Comparison of ENCODE assay signal across 24 cellular contexts in genomic region chr11:64290352-64290751, GRCh38. TPM values are rescaled to one million over a fixed set of nuclear protein-coding genes. Genes with fewer than 3 reads are reported as not detected.
DNase-seq lines count a peak whose midpoint lies in the region; ATAC-seq lines count a peak whose summit lies in the region.
"Had no signal": no experiment of that assay in that cellular context is flagged by ENCODE, and none has a peak within 500 bp of the region (broad histone marks: within the 10 kb centered on the region; RNA-seq: fewer than 3 reads in every experiment).

No MANE protein-coding gene starts in this region.

- H3K4me3 Mint-ChIP-seq in activated CD4-positive, alpha-beta T cell treated with anti-CD3 and anti-CD28 coated beads, Interleukin-2, amount 10 ng/mL, durations not matched to agents 24 days and 14 days: peak overlapping the region; percentile 74
- H3K4me3 Mint-ChIP-seq in activated T-helper 1 cell treated with anti-CD3 and anti-CD28 coated beads, Interleukin-12 subunit alpha, Interleukin-12 subunit beta, Interleukin-2, Interleukin-4 antibody, amounts not matched to agents 30 ng/mL and 10 ng/mL and 1 ng/mL, durations not matched to agents 14 hours and 24 hours and 36 hours: peak overlapping the region; percentile 65
- peak overlapping the region; percentile 71 for H3K4me3 Mint-ChIP-seq in stimulated activated effector memory CD8-positive, alpha-beta T cell treated with anti-CD3 and anti-CD28 coated beads, Interleukin-12 subunit alpha, Interleukin-12 subunit beta, amount 100 ng/mL, for 72 hours

- DNase-seq in activated CD4-positive, alpha-beta T cell treated with anti-CD3 and anti-CD28 coated beads, Interleukin-2, amount 10 ng/mL, durations not matched to agents 24 days and 14 days: no peak
- no peak for DNase-seq in activated CD4-positive, alpha-beta T cell treated with anti-CD3 and anti-CD28 coated beads for 48 hours
- no peak for DNase-seq in activated T-helper 1 cell treated with anti-CD3 and anti-CD28 coated beads, Interleukin-12 subunit alpha, Interleukin-12 subunit beta, Interleukin-2, Interleukin-4 antibody, amounts not matched to agents 30 ng/mL and 10 ng/mL and 1 ng/mL, durations not matched to agents 14 hours and 24 hours and 36 hours (ENCODE audit: low spot score)
- DNase-seq in medulla oblongata (ENCODE audit: extremely low spot score) (peak; percentile 23), superior temporal gyrus (ENCODE audit: extremely low spot score) (no peak)
- DNase-seq in stimulated activated effector memory CD8-positive, alpha-beta T cell treated with anti-CD3 and anti-CD28 coated beads, Interleukin-12 subunit alpha, Interleukin-12 subunit beta, amount 100 ng/mL, for 72 hours (ENCODE audit: low spot score in 2 of 2): no peak
- DNase-seq: activated CD4-positive, alpha-beta T cell treated with anti-CD3 and anti-CD28 coated beads for 4 hours; activated CD8-positive, alpha-beta memory T cell treated with anti-CD3 and anti-CD28 coated beads, Interleukin-2, amount 50 U/mL, for 4 hours; activated gamma-delta T cell treated with Interleukin-2 at 50 U/mL for 16 hours; anterior cingulate cortex; effector CD4-positive, alpha-beta T cell; GM23248; left cardiac atrium; mesendoderm; MG63; NCI-H146; NCI-H2171; NCI-H526 treated with DMSO at 0.1 percent for 48 hours; stimulated activated CD4-positive, alpha-beta T cell treated with anti-CD3 and anti-CD28 coated beads, Interleukin-4, amount 100 ng/mL, for 4 hours had no signal

- ATAC-seq in stimulated activated effector memory CD8-positive, alpha-beta T cell treated with anti-CD3 and anti-CD28 coated beads, Interleukin-12 subunit alpha, Interleukin-12 subunit beta, amount 100 ng/mL, for 72 hours: no peak
- ATAC-seq in GM21619 (IDR thresholded peaks at IDR 0.05; ENCODE audit: unreplicated experiment): no peak
- no peak for ATAC-seq in GM18873 (IDR thresholded peaks at IDR 0.05; ENCODE audit: low FRiP score, unreplicated experiment)
- ATAC-seq: left cardiac atrium had no signal

- H3K36me3 Mint-ChIP-seq in activated CD4-positive, alpha-beta T cell treated with anti-CD3 and anti-CD28 coated beads, Interleukin-2, amount 10 ng/mL, durations not matched to agents 24 days and 14 days (ENCODE audit: low read depth): peaks cover 8% of the 10 kb centered on the region
- peaks cover 5% of the 10 kb centered on the region for H3K36me3 Mint-ChIP-seq in activated T-helper 1 cell treated with anti-CD3 and anti-CD28 coated beads, Interleukin-12 subunit alpha, Interleukin-12 subunit beta, Interleukin-2, Interleukin-4 antibody, amounts not matched to agents 30 ng/mL and 10 ng/mL and 1 ng/mL, durations not matched to agents 14 hours and 24 hours and 36 hours (ENCODE audit: low read depth)
- H3K36me3 Mint-ChIP-seq in stimulated activated effector memory CD8-positive, alpha-beta T cell treated with anti-CD3 and anti-CD28 coated beads, Interleukin-12 subunit alpha, Interleukin-12 subunit beta, amount 100 ng/mL, for 72 hours: peaks cover 14% of the 10 kb centered on the region

- no peaks in the 10 kb centered on the region for H3K9me3 Mint-ChIP-seq in activated CD4-positive, alpha-beta T cell treated with anti-CD3 and anti-CD28 coated beads, Interleukin-2, amount 10 ng/mL, durations not matched to agents 24 days and 14 days
- no peaks in the 10 kb centered on the region for H3K9me3 Mint-ChIP-seq in activated T-helper 1 cell treated with anti-CD3 and anti-CD28 coated beads, Interleukin-12 subunit alpha, Interleukin-12 subunit beta, Interleukin-2, Interleukin-4 antibody, amounts not matched to agents 30 ng/mL and 10 ng/mL and 1 ng/mL, durations not matched to agents 14 hours and 24 hours and 36 hours
- H3K9me3 Mint-ChIP-seq in stimulated activated effector memory CD8-positive, alpha-beta T cell treated with anti-CD3 and anti-CD28 coated beads, Interleukin-12 subunit alpha, Interleukin-12 subunit beta, amount 100 ng/mL, for 72 hours: no peaks in the 10 kb centered on the region

- H3K27ac Mint-ChIP-seq in activated CD4-positive, alpha-beta T cell treated with anti-CD3 and anti-CD28 coated beads, Interleukin-2, amount 10 ng/mL, durations not matched to agents 24 days and 14 days: no peak overlapping the region
- no peak overlapping the region for H3K27ac Mint-ChIP-seq in activated T-helper 1 cell treated with anti-CD3 and anti-CD28 coated beads, Interleukin-12 subunit alpha, Interleukin-12 subunit beta, Interleukin-2, Interleukin-4 antibody, amounts not matched to agents 30 ng/mL and 10 ng/mL and 1 ng/mL, durations not matched to agents 14 hours and 24 hours and 36 hours
- H3K27ac Mint-ChIP-seq in stimulated activated effector memory CD8-positive, alpha-beta T cell treated with anti-CD3 and anti-CD28 coated beads, Interleukin-12 subunit alpha, Interleukin-12 subunit beta, amount 100 ng/mL, for 72 hours: no peak overlapping the region

- intact Hi-C loops in activated CD4-positive, alpha-beta T cell treated with anti-CD3 and anti-CD28 coated beads, Interleukin-2, amount 10 ng/mL, durations not matched to agents 24 days and 14 days (cut with micrococcal nuclease): no loop called here
- intact Hi-C loops in activated T-helper 1 cell treated with anti-CD3 and anti-CD28 coated beads, Interleukin-12 subunit alpha, Interleukin-12 subunit beta, Interleukin-2, Interleukin-4 antibody, amounts not matched to agents 30 ng/mL and 10 ng/mL and 1 ng/mL, durations not matched to agents 14 hours and 24 hours and 36 hours (cut with micrococcal nuclease): no loop called here

- peaks cover 38% of the 10 kb centered on the region for H3K27me3 Mint-ChIP-seq in activated CD4-positive, alpha-beta T cell treated with anti-CD3 and anti-CD28 coated beads, Interleukin-2, amount 10 ng/mL, durations not matched to agents 24 days and 14 days
- peaks cover 43% of the 10 kb centered on the region for H3K27me3 Mint-ChIP-seq in activated T-helper 1 cell treated with anti-CD3 and anti-CD28 coated beads, Interleukin-12 subunit alpha, Interleukin-12 subunit beta, Interleukin-2, Interleukin-4 antibody, amounts not matched to agents 30 ng/mL and 10 ng/mL and 1 ng/mL, durations not matched to agents 14 hours and 24 hours and 36 hours (ENCODE audit: insufficient read depth)

- peaks cover 13% of the 10 kb centered on the region for H3K4me1 Mint-ChIP-seq in activated CD4-positive, alpha-beta T cell treated with anti-CD3 and anti-CD28 coated beads, Interleukin-2, amount 10 ng/mL, durations not matched to agents 24 days and 14 days
- peaks cover 16% of the 10 kb centered on the region for H3K4me1 Mint-ChIP-seq in activated T-helper 1 cell treated with anti-CD3 and anti-CD28 coated beads, Interleukin-12 subunit alpha, Interleukin-12 subunit beta, Interleukin-2, Interleukin-4 antibody, amounts not matched to agents 30 ng/mL and 10 ng/mL and 1 ng/mL, durations not matched to agents 14 hours and 24 hours and 36 hours (ENCODE audit: low read depth)
- H3K4me1 Mint-ChIP-seq in stimulated activated effector memory CD8-positive, alpha-beta T cell treated with anti-CD3 and anti-CD28 coated beads, Interleukin-12 subunit alpha, Interleukin-12 subunit beta, amount 100 ng/mL, for 72 hours: peaks cover 21% of the 10 kb centered on the region

RNA-seq across cellular contexts. Expression of gene KCNK4, which starts 0.8 kb away (rescaled TPM):
- total RNA-seq in activated CD4-positive, alpha-beta T cell treated with anti-CD3 and anti-CD28 coated beads, Interleukin-2, amount 10 ng/mL, durations not matched to agents 24 days and 14 days: 0.23 and 0.24 TPM in 2 replicates
- total RNA-seq in activated T-helper 1 cell treated with anti-CD3 and anti-CD28 coated beads, Interleukin-12 subunit alpha, Interleukin-12 subunit beta, Interleukin-2, Interleukin-4 antibody, amounts not matched to agents 30 ng/mL and 10 ng/mL and 1 ng/mL, durations not matched to agents 14 hours and 24 hours and 36 hours: 0.16 and 0.29 TPM in 2 replicates
- total RNA-seq: esophagus muscularis mucosa, GM23248, renal cortical epithelial cell, urinary bladder had no signal

RNA-seq across cellular contexts. Expression of gene GPR137, which starts 4.7 kb away (rescaled TPM):
- total RNA-seq in activated CD4-positive, alpha-beta T cell treated with anti-CD3 and anti-CD28 coated beads, Interleukin-2, amount 10 ng/mL, durations not matched to agents 24 days and 14 days: 45.6 and 47.6 TPM in 2 replicates
- 35.3 and 41.8 TPM in 2 replicates for total RNA-seq in activated T-helper 1 cell treated with anti-CD3 and anti-CD28 coated beads, Interleukin-12 subunit alpha, Interleukin-12 subunit beta, Interleukin-2, Interleukin-4 antibody, amounts not matched to agents 30 ng/mL and 10 ng/mL and 1 ng/mL, durations not matched to agents 14 hours and 24 hours and 36 hours

RNA-seq across cellular contexts. Expression of gene BAD, which starts 5.9 kb away (rescaled TPM):
- 34.0 and 35.5 TPM in 2 replicates for total RNA-seq in activated CD4-positive, alpha-beta T cell treated with anti-CD3 and anti-CD28 coated beads, Interleukin-2, amount 10 ng/mL, durations not matched to agents 24 days and 14 days
- 30.1 and 38.0 TPM in 2 replicates for total RNA-seq in activated T-helper 1 cell treated with anti-CD3 and anti-CD28 coated beads, Interleukin-12 subunit alpha, Interleukin-12 subunit beta, Interleukin-2, Interleukin-4 antibody, amounts not matched to agents 30 ng/mL and 10 ng/mL and 1 ng/mL, durations not matched to agents 14 hours and 24 hours and 36 hours

RNA-seq across cellular contexts. Expression of gene CATSPERZ, which starts 9.8 kb away (rescaled TPM):
- not detected in 2 replicates for total RNA-seq in activated CD4-positive, alpha-beta T cell treated with anti-CD3 and anti-CD28 coated beads, Interleukin-2, amount 10 ng/mL, durations not matched to agents 24 days and 14 days
- total RNA-seq in activated T-helper 1 cell treated with anti-CD3 and anti-CD28 coated beads, Interleukin-12 subunit alpha, Interleukin-12 subunit beta, Interleukin-2, Interleukin-4 antibody, amounts not matched to agents 30 ng/mL and 10 ng/mL and 1 ng/mL, durations not matched to agents 14 hours and 24 hours and 36 hours: 0.47 TPM in 1 of 2 replicates, not detected in the other
- total RNA-seq: GM23248, renal cortical epithelial cell, urinary bladder had no signal

RNA-seq across cellular contexts. Expression of gene ESRRA, which starts 15.0 kb away (rescaled TPM):
- total RNA-seq in activated CD4-positive, alpha-beta T cell treated with anti-CD3 and anti-CD28 coated beads, Interleukin-2, amount 10 ng/mL, durations not matched to agents 24 days and 14 days: 59.6 and 60.6 TPM in 2 replicates
- 64.4 and 67.3 TPM in 2 replicates for total RNA-seq in activated T-helper 1 cell treated with anti-CD3 and anti-CD28 coated beads, Interleukin-12 subunit alpha, Interleukin-12 subunit beta, Interleukin-2, Interleukin-4 antibody, amounts not matched to agents 30 ng/mL and 10 ng/mL and 1 ng/mL, durations not matched to agents 14 hours and 24 hours and 36 hours
